ENCODE assay signal across 27 cellular contexts in genomic region chr3:106714400-106714799, GRCh38.
"Had no signal": no experiment of that assay in that cellular context is flagged by ENCODE, and none has a peak within 500 bp of the region (broad histone marks: within the 10 kb centered on the region; RNA-seq: fewer than 3 reads in every experiment).

No MANE protein-coding gene starts in this region.

- H3K36me3 ChIP-seq: gastrocnemius medialis, neutrophil, pancreas, right lobe of liver, suprapubic skin, transverse colon, upper lobe of right lung, uterus had no signal

- H3K9me3 ChIP-seq: gastrocnemius medialis, mucosa of descending colon, neutrophil, pancreas, suprapubic skin, transverse colon, upper lobe of right lung, uterus had no signal

- H3K4me1 ChIP-seq: gastrocnemius medialis, pancreas, right lobe of liver, suprapubic skin, transverse colon, upper lobe of right lung, uterus had no signal

- H3K27ac Mint-ChIP-seq: memory B cell; mesothelial cell of epicardium; naive B cell; natural killer cell treated with Interleukin-12 subunit alpha and Interleukin-12 subunit beta and Interleukin-15 and Interleukin-18, amount 100 ng/mL, for 72 hours; stimulated activated naive CD8-positive, alpha-beta T cell treated with anti-CD3 and anti-CD28 coated beads, Interleukin-15, amount 100 ng/mL, for 72 hours had no signal

- H3K27ac ChIP-seq: dorsolateral prefrontal cortex, gastrocnemius medialis, neutrophil, pancreas, right lobe of liver, suprapubic skin, transverse colon, upper lobe of right lung, uterus had no signal

- H3K36me3 Mint-ChIP-seq: memory B cell; naive B cell; natural killer cell treated with Interleukin-12 subunit alpha and Interleukin-12 subunit beta and Interleukin-15 and Interleukin-18, amount 100 ng/mL, for 72 hours had no signal

- H3K9me3 Mint-ChIP-seq: memory B cell; neural crest cell; stimulated activated naive CD8-positive, alpha-beta T cell treated with anti-CD3 and anti-CD28 coated beads, Interleukin-15, amount 100 ng/mL, for 72 hours had no signal

- H3K4me3 ChIP-seq: dorsolateral prefrontal cortex, gastrocnemius medialis, lung, mucosa of descending colon, pancreas, right lobe of liver, suprapubic skin, transverse colon, upper lobe of right lung, uterus had no signal

- H3K4me3 Mint-ChIP-seq: memory B cell; mesothelial cell of epicardium; naive B cell; natural killer cell treated with Interleukin-12 subunit alpha and Interleukin-12 subunit beta and Interleukin-15 and Interleukin-18, amount 100 ng/mL, for 72 hours; neural crest cell; stimulated activated naive CD8-positive, alpha-beta T cell treated with anti-CD3 and anti-CD28 coated beads, Interleukin-15, amount 100 ng/mL, for 72 hours had no signal

- H3K4me1 Mint-ChIP-seq: naive B cell; neural crest cell; stimulated activated naive CD8-positive, alpha-beta T cell treated with anti-CD3 and anti-CD28 coated beads, Interleukin-15, amount 100 ng/mL, for 72 hours had no signal

- H3K27me3 Mint-ChIP-seq: naive B cell; natural killer cell treated with Interleukin-12 subunit alpha and Interleukin-12 subunit beta and Interleukin-15 and Interleukin-18, amount 100 ng/mL, for 72 hours; stimulated activated naive CD8-positive, alpha-beta T cell treated with anti-CD3 and anti-CD28 coated beads, Interleukin-15, amount 100 ng/mL, for 72 hours had no signal

- DNase-seq: dorsolateral prefrontal cortex; effector CD4-positive, alpha-beta T cell; foreskin fibroblast; gastrocnemius medialis; head of caudate nucleus; kidney; mucosa of descending colon; naive B cell; pancreas; retina; right lobe of liver; small intestine; stimulated activated CD4-positive, alpha-beta T cell treated with anti-CD3 and anti-CD28 coated beads, Interleukin-1b, Interleukin-23, amount 100 ng/mL, for 48 hours; stimulated activated CD4-positive, alpha-beta T cell treated with anti-CD3 and anti-CD28 coated beads, Interleukin-4, amount 100 ng/mL, for 1 hour; stimulated activated CD8-positive, alpha-beta memory T cell treated with anti-CD3 and anti-CD28 coated beads, Interleukin-4, amount 100 ng/mL, for 48 hours; stimulated activated naive CD4-positive, alpha-beta T cell; stimulated activated naive CD8-positive, alpha-beta T cell treated with anti-CD3 and anti-CD28 coated beads, Interleukin-15, amount 100 ng/mL, for 72 hours; transverse colon; upper lobe of right lung; uterus had no signal

- H3K27me3 ChIP-seq: dorsolateral prefrontal cortex, gastrocnemius medialis, neutrophil, pancreas, right lobe of liver, suprapubic skin, transverse colon, upper lobe of right lung, uterus had no signal
